8 cellular contexts compared by ENCODE assay signal in genomic region chr2:54524236-54524991, GRCh38.
A peak's percentile ranks its signal among the peaks of the same experiment; 100 is the strongest.
DNase-seq lines count a peak whose midpoint lies in the region; ATAC-seq and TF ChIP-seq lines count a peak whose summit lies in the region.

No MANE protein-coding gene starts in this region.

- H3K79me1 ChIP-seq in IMR-90 (ENCODE audit: low read depth in 1 of 2, low read length in 2 of 2) (peaks cover 47 to 80% of the 10 kb centered on the region in 2 experiments), mesenchymal stem cell (replicated peaks; ENCODE audit: low read length, poor library complexity, severe bottlenecking) (peaks cover 4% of the 10 kb centered on the region)

- WGBS in IMR-90 (ENCODE audit: extremely low coverage in 2 of 2, insufficient read length in 1 of 2), 2 experiments = 76% methylated on average over 7 of the region's 13 CpGs; no CpG with 5 or more reads in 1 of the 2 experiments
- WGBS in mesenchymal stem cell = 32% methylated on average over 13 of the region's 13 CpGs

- peak overlapping the region; percentile 4; the same call in 1 of the 2 replicates for H2BK120ac ChIP-seq in IMR-90 (ENCODE audit: low read depth, low read length)
- H2BK120ac ChIP-seq in mesenchymal stem cell (ENCODE audit: low read depth, low read length) = peak overlapping the region; percentile 15

- no TSS peak for BruUV-seq in IMR-90 (replicated peaks; lab: Mats Ljungman, UMichigan)

- H3K14ac ChIP-seq in IMR-90 (replicated peaks; ENCODE audit: low read depth, low read length) = no peak overlapping the region; the same call in 1 of the 2 replicates
- no peak overlapping the region for H3K14ac ChIP-seq in mesenchymal stem cell (ENCODE audit: low read length in 2 of 2)

- H3K4me1 ChIP-seq in IMR-90 (ENCODE audit: control insufficient read depth, insufficient read depth, low read length) = peaks cover 12% of the 10 kb centered on the region
- H3K4me1 ChIP-seq in mesenchymal stem cell (ENCODE audit: control insufficient read depth, insufficient read depth, low read depth, low read length) = peaks cover 36% of the 10 kb centered on the region

- peak overlapping the region; percentile 4 for H3K27ac Mint-ChIP-seq in activated naive CD8-positive, alpha-beta T cell treated with anti-CD3 and anti-CD28 coated beads, Interleukin-2, amount 10 ng/mL, durations not matched to agents 7 days and 5 days

- no peak overlapping the region for H3K4me3 Mint-ChIP-seq in activated naive CD8-positive, alpha-beta T cell treated with anti-CD3 and anti-CD28 coated beads, Interleukin-2, amount 10 ng/mL, durations not matched to agents 7 days and 5 days

- H3K18ac ChIP-seq in IMR-90 (ENCODE audit: low read depth, low read length) (no peak overlapping the region), mesenchymal stem cell (ENCODE audit: low read depth in 1 of 2, low read length in 2 of 2) (peak overlapping the region; percentile 75 to 97)

- peaks cover 10% of the 10 kb centered on the region for H3K27me3 Mint-ChIP-seq in activated naive CD8-positive, alpha-beta T cell treated with anti-CD3 and anti-CD28 coated beads, Interleukin-2, amount 10 ng/mL, durations not matched to agents 7 days and 5 days

- H3K4me2 ChIP-seq in IMR-90 (ENCODE audit: low read depth, low read length) (no peak overlapping the region), mesenchymal stem cell (ENCODE audit: low read length, poor library complexity, severe bottlenecking) (peak overlapping the region; percentile 55)

- peaks cover 11% of the 10 kb centered on the region for H3K9me1 ChIP-seq in IMR-90 (ENCODE audit: insufficient read depth, low read length)

- H2BK5ac ChIP-seq in IMR-90 (ENCODE audit: low read depth, low read length, poor library complexity, severe bottlenecking) = no peak overlapping the region
- H2BK5ac ChIP-seq in mesenchymal stem cell (ENCODE audit: low read depth, low read length, poor library complexity, severe bottlenecking) = peak overlapping the region; percentile 91

- H3K4ac ChIP-seq in IMR-90 (ENCODE audit: low read depth, low read length) (peak overlapping the region; percentile 49), mesenchymal stem cell (ENCODE audit: low read depth in 1 of 2, low read length in 2 of 2) (peak overlapping the region; percentile 13 to 78)

- H2BK12ac ChIP-seq in mesenchymal stem cell (ENCODE audit: low read length in 2 of 2) = peak overlapping the region; percentile 59 to 80

- H3K56ac ChIP-seq in IMR-90 (ENCODE audit: extremely low read depth, insufficient read depth, low read length) = no peak overlapping the region

- H2BK20ac ChIP-seq in IMR-90 (ENCODE audit: low read depth, low read length) = no peak overlapping the region

- CTCF ChIA-PET in IMR-90 (lab: Yijun Ruan, JAX) = interaction anchor here (0.7 to 0.9 kb wide), 3 partner anchors 11 to 417 kb away, joined by 3 read pairs; no protein-coding TSS in a partner anchor

- no peak overlapping the region for H4K5ac ChIP-seq in IMR-90 (ENCODE audit: low read depth, low read length)

- H3K4me1 Mint-ChIP-seq in activated naive CD8-positive, alpha-beta T cell treated with anti-CD3 and anti-CD28 coated beads, Interleukin-2, amount 10 ng/mL, durations not matched to agents 7 days and 5 days = peaks cover 16% of the 10 kb centered on the region

- no peaks in the 10 kb centered on the region for H3K9me3 ChIP-seq in IMR-90 (ENCODE audit: control insufficient read depth, insufficient read depth, low read length)
- H3K9me3 ChIP-seq in mesenchymal stem cell (ENCODE audit: control insufficient read depth, low read length) = no peaks in the 10 kb centered on the region

- peak overlapping the region; percentile 66 for H2AK9ac ChIP-seq in IMR-90 (replicated peaks; ENCODE audit: low read depth, low read length, poor library complexity)

- no peak overlapping the region for H3K9ac ChIP-seq in IMR-90 (ENCODE audit: low read depth, low read length)
- H3K9ac ChIP-seq in mesenchymal stem cell (ENCODE audit: low read length) = peak overlapping the region; percentile 57

- DNase-seq in EL (peak; percentile 84), IMR-90 (peak; percentile 83), mesenchymal stem cell (peak; percentile 96), left colon (no peak)
- no peak for DNase-seq in activated naive CD8-positive, alpha-beta T cell treated with anti-CD3 and anti-CD28 coated beads, Interleukin-2, amount 10 ng/mL, durations not matched to agents 7 days and 5 days
- DNase-seq in activated effector memory CD4-positive, alpha-beta T cell treated with Interleukin-2 at 50 U/mL for 16 hours = no peak

- H3K27ac ChIP-seq in IMR-90 (ENCODE audit: insufficient read depth, low read length) (no peak overlapping the region), mesenchymal stem cell (ENCODE audit: low read length, poor library complexity, severe bottlenecking) (peak overlapping the region; percentile 96)

- dilution Hi-C loops in IMR-90 (cut with HindIII; ENCODE audit: low sequenced_read_pairs, unreplicated experiment) = no loop called here

- intact Hi-C loops in IMR-90 (cut with micrococcal nuclease) = loop anchor here (5.0 to 10.0 kb wide), 3 partner anchors 67 to 417 kb away; partner anchors contain the start of gene SPTBN1
- intact Hi-C loops in left colon (cut with DNase I, micrococcal nuclease) = loop anchor here in 1 of 2 donors (5.0 kb wide), 1 partner anchor 178 kb away; no protein-coding TSS in a partner anchor

- H3K4me3 ChIP-seq in IMR-90 (ENCODE audit: insufficient read depth, low read depth, low read length) (no peak overlapping the region), mesenchymal stem cell (ENCODE audit: insufficient read depth in 1 of 2, low read depth in 1 of 2, low read length in 2 of 2) (peak overlapping the region in 1 of 2 experiments; percentile 43)

- H4K91ac ChIP-seq in IMR-90 (ENCODE audit: insufficient read depth, low read depth, low read length) (0 out of 2 replicates have a peak overlapping the region, but pooled peaks have one; percentile 6), mesenchymal stem cell (ENCODE audit: low read length) (peak overlapping the region; percentile 67)

- ATAC-seq in GM21360 (IDR thresholded peaks at IDR 0.05; ENCODE audit: unreplicated experiment) (peak; percentile 84), IMR-90 (ENCODE audit: low read depth) (peak; percentile 22; the same call in 1 of the 2 replicates), GM19324 (IDR thresholded peaks at IDR 0.05; ENCODE audit: low FRiP score, unreplicated experiment) (no peak), left colon (no peak)
- no peak for ATAC-seq in activated naive CD8-positive, alpha-beta T cell treated with anti-CD3 and anti-CD28 coated beads, Interleukin-2, amount 10 ng/mL, durations not matched to agents 7 days and 5 days (ENCODE audit: low read depth)

- peaks cover 32% of the 10 kb centered on the region for H4K20me1 ChIP-seq in IMR-90 (ENCODE audit: insufficient read depth, low read length)

- TF ChIP-seq CTCF in IMR-90 (conservative IDR thresholded peaks at IDR 0.05; ENCODE audit: low read depth, low read length) = no peak

- H2AFZ ChIP-seq in IMR-90 (replicated peaks; ENCODE audit: low read length, poor library complexity) (peak overlapping the region; percentile 11), mesenchymal stem cell (ENCODE audit: low read depth, low read length) (no peak overlapping the region)

- H4K8ac ChIP-seq in IMR-90 (ENCODE audit: low read depth in 2 of 2, low read length in 2 of 2) = no peak overlapping the region
- H4K8ac ChIP-seq in mesenchymal stem cell (ENCODE audit: low read length) = peak overlapping the region; percentile 91

- no peak for TF ChIP-seq POLR2A in IMR-90 (IDR thresholded peaks at IDR 0.05; ENCODE audit: low read depth, low read length)

- no peak for TF ChIP-seq RAD21 in IMR-90 (IDR thresholded peaks at IDR 0.05; ENCODE audit: low read length)

- H2BK15ac ChIP-seq in IMR-90 (ENCODE audit: low read depth, low read length) (no peak overlapping the region), mesenchymal stem cell (ENCODE audit: low read depth, poor library complexity, severe bottlenecking) (no peak overlapping the region)

- in situ Hi-C loops in IMR-90 (cut with MboI; ENCODE audit: low sequenced_read_pairs) = loop anchor here (10.0 kb wide), 1 partner anchor 180 kb away; no protein-coding TSS in a partner anchor

- no peaks in the 10 kb centered on the region for H3K27me3 ChIP-seq in IMR-90 (ENCODE audit: control insufficient read depth, insufficient read depth, low read length)
- H3K27me3 ChIP-seq in mesenchymal stem cell (ENCODE audit: control insufficient read depth in 1 of 2, insufficient read depth in 1 of 2, low read length in 2 of 2) = no peaks in the 10 kb centered on the region

- no peaks in the 10 kb centered on the region for H3K9me3 Mint-ChIP-seq in activated naive CD8-positive, alpha-beta T cell treated with anti-CD3 and anti-CD28 coated beads, Interleukin-2, amount 10 ng/mL, durations not matched to agents 7 days and 5 days

- POLR2A ChIA-PET in IMR-90 (lab: Charles Lee; ENCODE audit: unreplicated experiment) = interaction anchor here (0.5 kb wide), 1 partner anchor 180 kb away, joined by 3 read pairs; no protein-coding TSS in a partner anchor
- POLR2A ChIA-PET in activated naive CD8-positive, alpha-beta T cell treated with anti-CD3 and anti-CD28 coated beads, Interleukin-2, amount 10 ng/mL, durations not matched to agents 7 days and 5 days (lab: Charles Lee) = interaction anchor here (0.7 to 2.6 kb wide), 3 partner anchors 34 to 167 kb away, joined by 3 to 9 read pairs (median 3); no protein-coding TSS in a partner anchor

- H3K36me3 ChIP-seq in IMR-90 (ENCODE audit: control insufficient read depth, insufficient read depth, low read length) = peaks cover 16% of the 10 kb centered on the region
- peaks cover 14 to 36% of the 10 kb centered on the region in 2 experiments for H3K36me3 ChIP-seq in mesenchymal stem cell (ENCODE audit: control insufficient read depth in 1 of 2, insufficient read depth in 2 of 2, low read depth in 1 of 2, low read length in 2 of 2)

- H3K36me3 Mint-ChIP-seq in activated naive CD8-positive, alpha-beta T cell treated with anti-CD3 and anti-CD28 coated beads, Interleukin-2, amount 10 ng/mL, durations not matched to agents 7 days and 5 days = no peaks in the 10 kb centered on the region

- H2AK5ac ChIP-seq in IMR-90 (ENCODE audit: low read depth, low read length) (peak overlapping the region; percentile 54; the same call in 1 of the 2 replicates), mesenchymal stem cell (ENCODE audit: low read length, severe bottlenecking) (peak overlapping the region; percentile 94)

- H3K23ac ChIP-seq in IMR-90 (ENCODE audit: low read depth, low read length) (no peak overlapping the region), mesenchymal stem cell (ENCODE audit: low read length in 2 of 2) (peak overlapping the region in 1 of 2 experiments; percentile 79)

TF ChIP-seq in IMR-90, 13 proteins besides CTCF, POLR2A, EP300 and RAD21 (continues in another document):
- TF ChIP-seq USF2 (IDR thresholded peaks at IDR 0.05; ENCODE audit: low read depth, low read length) (peak; percentile 78), FOS (IDR thresholded peaks at IDR 0.05; ENCODE audit: low read depth, low read length) (0 out of 2 replicates have a peak, but pooled peaks have one; percentile 10)

Comparison
In these comparisons a context has a peak if more than half of its experiments do, and no peak if none do; other contexts are left out.
1. DNase-seq: peak in EL (single experiment), IMR-90 (single experiment) and mesenchymal stem cell (single experiment); none in activated naive CD8-positive, alpha-beta T cell treated with anti-CD3 and anti-CD28 coated beads, Interleukin-2, amount 10 ng/mL, durations not matched to agents 7 days and 5 days (single experiment), activated effector memory CD4-positive, alpha-beta T cell treated with Interleukin-2 at 50 U/mL for 16 hours (single experiment) and left colon (0 of 2).
2. ATAC-seq: peak in GM21360 (single experiment) and IMR-90 (single experiment); none in activated naive CD8-positive, alpha-beta T cell treated with anti-CD3 and anti-CD28 coated beads, Interleukin-2, amount 10 ng/mL, durations not matched to agents 7 days and 5 days (single experiment), GM19324 (single experiment) and left colon (single experiment).